In genomic region chr4:25448379-25449109, GRCh38 we compare ENCODE assay signal across 13 cellular contexts.
DNase-seq lines count a peak whose midpoint lies in the region; ATAC-seq and TF ChIP-seq lines count a peak whose summit lies in the region.
"Had no signal": no experiment of that assay in that cellular context is flagged by ENCODE, and none has a peak within 500 bp of the region (broad histone marks: within the 10 kb centered on the region; RNA-seq: fewer than 3 reads in every experiment).

No MANE protein-coding gene starts in this region.

- H3K9me3 ChIP-seq in right atrium auricular region (no peaks in the 10 kb centered on the region), upper lobe of right lung (no peaks in the 10 kb centered on the region)

- H3K27me3 ChIP-seq in right atrium auricular region (no peaks in the 10 kb centered on the region), upper lobe of right lung (no peaks in the 10 kb centered on the region), brain microvascular endothelial cell (replicated peaks) (no peaks in the 10 kb centered on the region)

- peaks cover 3% of the 10 kb centered on the region for H3K9me3 Mint-ChIP-seq in Calu3 (ENCODE audit: low read depth, unreplicated experiment)
- H3K9me3 Mint-ChIP-seq: nephron progenitor cell had no signal

- H3K4me3 ChIP-seq in right atrium auricular region (no peak overlapping the region), upper lobe of right lung (no peak overlapping the region), brain microvascular endothelial cell (ENCODE audit: low read depth, low read length) (no peak overlapping the region)

- no peak overlapping the region for H3K27ac Mint-ChIP-seq in Calu3 (ENCODE audit: unreplicated experiment)
- H3K27ac Mint-ChIP-seq: nephron progenitor cell had no signal

- DNase-seq in left ventricle myocardium superior (no peak), right atrium auricular region (ENCODE audit: low spot score) (no peak), amniotic epithelial cell (ENCODE audit: low read depth) (peak; percentile 21), iPS-NIHi7 (ENCODE audit: extremely low spot score) (peak; percentile 33), upper lobe of right lung (no peak), DMS153 (lab: John Stamatoyannopoulos, UW) (no peak), brain microvascular endothelial cell (no peak), Calu3 (no peak)
- DNase-seq: activated CD4-positive, CD25-positive, alpha-beta regulatory T cell; activated T-cell treated with anti-CD3 and anti-CD28 coated beads, Interleukin-2, amount 50 U/mL, for 48 hours; caudate nucleus; NCI-H146; nephron progenitor cell had no signal

- no peaks in the 10 kb centered on the region for H3K27me3 Mint-ChIP-seq in Calu3 (ENCODE audit: unreplicated experiment)

- H3K27ac ChIP-seq in right atrium auricular region (no peak overlapping the region), upper lobe of right lung (peak overlapping the region; percentile 24), brain microvascular endothelial cell (no peak overlapping the region)

- in situ Hi-C loops in brain microvascular endothelial cell (cut with HindIII; ENCODE audit: low pct_ligation_motif_present, low sequenced_read_pairs), result loop anchor here (25.0 kb wide), 1 partner anchor 314 kb away; no protein-coding TSS in a partner anchor

- H3K36me3 Mint-ChIP-seq in Calu3 (ENCODE audit: insufficient read depth, unreplicated experiment), result no peaks in the 10 kb centered on the region

- H3K4me1 Mint-ChIP-seq in Calu3 (ENCODE audit: low read depth, unreplicated experiment), result no peaks in the 10 kb centered on the region

- no peaks in the 10 kb centered on the region for H3K4me1 ChIP-seq in right atrium auricular region
- H3K4me1 ChIP-seq in upper lobe of right lung, result peaks cover 8% of the 10 kb centered on the region

- no peak for TF ChIP-seq CTCF in right atrium auricular region (IDR thresholded peaks at IDR 0.05)
- TF ChIP-seq CTCF in upper lobe of right lung (IDR thresholded peaks at IDR 0.05), result no peak
- no peak for TF ChIP-seq CTCF in brain microvascular endothelial cell (IDR thresholded peaks at IDR 0.05; ENCODE audit: low read depth, low read length, missing control alignments)
- no peak for TF ChIP-seq CTCF in Calu3 (IDR thresholded peaks at IDR 0.05; ENCODE audit: unreplicated experiment)

- H3K4me3 Mint-ChIP-seq in Calu3 (ENCODE audit: low read depth, unreplicated experiment), result no peak overlapping the region
- H3K4me3 Mint-ChIP-seq: nephron progenitor cell had no signal

- ATAC-seq in left ventricle myocardium superior (peak; percentile 13), upper lobe of right lung (peak; percentile 2)

- BruUV-seq in Calu3 (replicated peaks; lab: Mats Ljungman, UMichigan), result no TSS peak

- CTCF ChIA-PET in Calu3 (lab: Charles Lee), result interaction anchor here (0.7 kb wide), 1 partner anchor 421 kb away, joined by 4 read pairs; no protein-coding TSS in a partner anchor

- intact Hi-C loops in left ventricle myocardium superior (cut with micrococcal nuclease), result no loop called here
- intact Hi-C loops in upper lobe of right lung (cut with DNase I), result no loop called here
- intact Hi-C loops in Calu3 (cut with micrococcal nuclease; ENCODE audit: unreplicated experiment), result no loop called here

- H3K36me3 ChIP-seq in right atrium auricular region (no peaks in the 10 kb centered on the region), upper lobe of right lung (no peaks in the 10 kb centered on the region), brain microvascular endothelial cell (replicated peaks) (no peaks in the 10 kb centered on the region)

Comparison
In these comparisons a context has a peak if more than half of its experiments do, and no peak if none do; other contexts are left out.
1. DNase-seq: peak in amniotic epithelial cell (single experiment) and iPS-NIHi7 (single experiment); none in left ventricle myocardium superior (single experiment), right atrium auricular region (single experiment), upper lobe of right lung (single experiment), DMS153 (single experiment), brain microvascular endothelial cell (single experiment) and Calu3 (single experiment).